ENCODE assay signal across 2 cellular contexts in genomic region chr6:152682141-152682540, GRCh38.
TF ChIP-seq lines count a peak whose summit lies in the region.

No MANE protein-coding gene starts in this region.

TF ChIP-seq in GM23338, 12 proteins besides CTCF, POLR2A, EP300 and RAD21:
- TF ChIP-seq STAT1 (IDR thresholded peaks at IDR 0.05; ENCODE audit: unreplicated experiment) (no peak), NANOG (IDR thresholded peaks at IDR 0.05; ENCODE audit: borderline replicate concordance) (no peak), POLR2AphosphoS5 (IDR thresholded peaks at IDR 0.05; ENCODE audit: low read depth) (no peak), ZNF462 (CRISPR knock-in tag; IDR thresholded peaks at IDR 0.05) (no peak), REST (IDR thresholded peaks at IDR 0.05; ENCODE audit: unreplicated experiment) (no peak), JUNB (IDR thresholded peaks at IDR 0.05; ENCODE audit: unreplicated experiment) (no peak), EZH2phosphoT487 (IDR thresholded peaks at IDR 0.05; ENCODE audit: unreplicated experiment) (no peak), CREB1 (CRISPR knock-in tag; IDR thresholded peaks at IDR 0.05; ENCODE audit: low read depth) (no peak), ZNF331 (CRISPR knock-in tag; IDR thresholded peaks at IDR 0.05; ENCODE audit: low read depth) (no peak), EZH2 (IDR thresholded peaks at IDR 0.05; ENCODE audit: low read depth, unreplicated experiment) (no peak), ETS1 (IDR thresholded peaks at IDR 0.05) (no peak), ZNF114 (CRISPR knock-in tag; IDR thresholded peaks at IDR 0.05) (no peak)

TF ChIP-seq in H1, 55 proteins besides CTCF, POLR2A, EP300 and RAD21:
- TF ChIP-seq CHD2 (IDR thresholded peaks at IDR 0.05; ENCODE audit: low read length): no peak
- TF ChIP-seq GTF2F1 (IDR thresholded peaks at IDR 0.05; ENCODE audit: borderline replicate concordance, low read depth, low read length): no peak
- TF ChIP-seq ATF2 (IDR thresholded peaks at IDR 0.05; ENCODE audit: low read length): no peak
- TF ChIP-seq YY1 (IDR thresholded peaks at IDR 0.05; ENCODE audit: low read depth, low read length): no peak
- no peak for TF ChIP-seq TAF7 (optimal IDR thresholded peaks at IDR 0.05; ENCODE audit: borderline replicate concordance, low read depth, low read length)
- no peak for TF ChIP-seq HDAC6 (IDR thresholded peaks at IDR 0.05; ENCODE audit: low read depth, low read length)
- no peak for TF ChIP-seq HDAC2 (IDR thresholded peaks at IDR 0.05; ENCODE audit: borderline replicate concordance in 1 of 2, low read depth in 2 of 2, low read length in 2 of 2)
- no peak for TF ChIP-seq CBX8 (IDR thresholded peaks at IDR 0.05; ENCODE audit: borderline replicate concordance, low read depth, low read length)
- TF ChIP-seq SP4 (IDR thresholded peaks at IDR 0.05; ENCODE audit: low read length): no peak
